Comparison of ENCODE assay signal across 9 cellular contexts in the genomic region with DNA sequence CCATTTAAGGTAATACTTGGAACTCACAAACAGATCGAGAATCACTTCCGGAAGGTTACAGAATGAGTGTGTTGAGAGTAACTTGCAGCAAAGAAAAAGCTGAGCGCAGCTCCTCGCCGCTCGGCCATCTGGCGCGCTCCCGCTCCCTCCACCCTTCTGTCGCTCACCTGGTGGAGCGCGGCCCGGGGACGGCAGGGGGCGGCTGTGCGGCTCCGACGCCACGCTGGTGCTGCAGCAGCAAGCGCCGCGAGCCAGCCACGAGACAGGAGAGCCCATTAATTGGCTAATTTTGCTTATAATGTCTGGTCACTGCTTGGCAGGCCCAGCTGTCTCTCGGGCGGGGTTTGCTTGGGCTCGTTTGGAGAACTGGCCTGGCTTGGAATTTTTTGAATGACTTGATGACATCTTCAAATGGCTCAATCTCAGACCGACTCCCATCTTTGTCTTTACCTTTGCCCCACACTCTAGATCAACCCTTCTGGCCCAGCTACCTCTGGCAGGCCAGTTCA.
DNase-seq lines count a peak whose midpoint lies in the region; ATAC-seq and FAIRE-seq lines count a peak whose summit lies in the region.
"Had no signal": no experiment of that assay in that cellular context is flagged by ENCODE, and none has a peak within 500 bp of the region (broad histone marks: within the 10 kb centered on the region; RNA-seq: fewer than 3 reads in every experiment).

No MANE protein-coding gene starts in this region.

- H3K27me3 Mint-ChIP-seq in activated CD4-positive, alpha-beta memory T cell treated with anti-CD3 and anti-CD28 coated beads for 36 hours = peaks cover 9% of the 10 kb centered on the region
- H3K27me3 Mint-ChIP-seq in activated CD4-positive, alpha-beta memory T cell treated with anti-CD3 and anti-CD28 coated beads, Interleukin-2, amount 10 ng/mL, durations not matched to agents 7 days and 5 days = peaks cover 2% of the 10 kb centered on the region
- H3K27me3 Mint-ChIP-seq in activated T-cell treated with anti-CD3 and anti-CD28 coated beads, Interleukin-2, amount 50 U/mL, for 4 hours (ENCODE audit: low read depth) = peaks cover 9% of the 10 kb centered on the region

- peaks cover 7% of the 10 kb centered on the region for H3K4me1 Mint-ChIP-seq in activated CD4-positive, alpha-beta memory T cell treated with anti-CD3 and anti-CD28 coated beads for 36 hours (ENCODE audit: low read depth)
- peaks cover 8% of the 10 kb centered on the region for H3K4me1 Mint-ChIP-seq in activated CD4-positive, alpha-beta memory T cell treated with anti-CD3 and anti-CD28 coated beads, Interleukin-2, amount 10 ng/mL, durations not matched to agents 7 days and 5 days
- H3K4me1 Mint-ChIP-seq in activated T-cell treated with anti-CD3 and anti-CD28 coated beads, Interleukin-2, amount 50 U/mL, for 4 hours (ENCODE audit: low read depth) = peaks cover 6% of the 10 kb centered on the region

- ATAC-seq in activated T-cell treated with anti-CD3 and anti-CD28 coated beads, Interleukin-2, amount 50 U/mL, for 4 hours = peak; percentile 77 to 90

- peak overlapping the region; percentile 19 for H3K27ac Mint-ChIP-seq in activated CD4-positive, alpha-beta memory T cell treated with anti-CD3 and anti-CD28 coated beads for 36 hours
- no peak overlapping the region for H3K27ac Mint-ChIP-seq in activated CD4-positive, alpha-beta memory T cell treated with anti-CD3 and anti-CD28 coated beads, Interleukin-2, amount 10 ng/mL, durations not matched to agents 7 days and 5 days
- H3K27ac Mint-ChIP-seq: CD8-positive, alpha-beta memory T cell had no signal

- peaks cover 36% of the 10 kb centered on the region for H3K27me3 ChIP-seq in HUES48 (ENCODE audit: control insufficient read depth, insufficient read depth, low read length)

- H3K4me3 ChIP-seq in HUES48 (ENCODE audit: low read depth, low read length) = peak overlapping the region; percentile 48

- CTCF ChIA-PET in activated CD4-positive, alpha-beta memory T cell treated with anti-CD3 and anti-CD28 coated beads for 36 hours (lab: Charles Lee) = no interaction called here
- CTCF ChIA-PET in activated CD4-positive, alpha-beta memory T cell treated with anti-CD3 and anti-CD28 coated beads, Interleukin-2, amount 10 ng/mL, durations not matched to agents 7 days and 5 days (lab: Charles Lee) = no interaction called here

- no peak overlapping the region for H3K4me3 Mint-ChIP-seq in activated CD4-positive, alpha-beta memory T cell treated with anti-CD3 and anti-CD28 coated beads for 36 hours
- no peak overlapping the region for H3K4me3 Mint-ChIP-seq in activated CD4-positive, alpha-beta memory T cell treated with anti-CD3 and anti-CD28 coated beads, Interleukin-2, amount 10 ng/mL, durations not matched to agents 7 days and 5 days
- H3K4me3 Mint-ChIP-seq in activated T-cell treated with anti-CD3 and anti-CD28 coated beads, Interleukin-2, amount 50 U/mL, for 4 hours = no peak overlapping the region

- H3K36me3 ChIP-seq in HUES48 (ENCODE audit: control insufficient read depth, insufficient read depth, low read length) = no peaks in the 10 kb centered on the region

- intact Hi-C loops in activated CD4-positive, alpha-beta memory T cell treated with anti-CD3 and anti-CD28 coated beads for 36 hours (cut with micrococcal nuclease) = no loop called here

- POLR2A ChIA-PET in activated CD4-positive, alpha-beta memory T cell treated with anti-CD3 and anti-CD28 coated beads for 36 hours (lab: Charles Lee) = no interaction called here
- POLR2A ChIA-PET in activated CD4-positive, alpha-beta memory T cell treated with anti-CD3 and anti-CD28 coated beads, Interleukin-2, amount 10 ng/mL, durations not matched to agents 7 days and 5 days (lab: Charles Lee) = no interaction called here

- no peak overlapping the region for H3K9ac ChIP-seq in HUES48 (ENCODE audit: low read depth, low read length)

- no peaks in the 10 kb centered on the region for H3K9me3 Mint-ChIP-seq in activated CD4-positive, alpha-beta memory T cell treated with anti-CD3 and anti-CD28 coated beads for 36 hours
- no peaks in the 10 kb centered on the region for H3K9me3 Mint-ChIP-seq in activated CD4-positive, alpha-beta memory T cell treated with anti-CD3 and anti-CD28 coated beads, Interleukin-2, amount 10 ng/mL, durations not matched to agents 7 days and 5 days
- no peaks in the 10 kb centered on the region for H3K9me3 Mint-ChIP-seq in activated T-cell treated with anti-CD3 and anti-CD28 coated beads, Interleukin-2, amount 50 U/mL, for 4 hours

- H3K36me3 Mint-ChIP-seq in activated CD4-positive, alpha-beta memory T cell treated with anti-CD3 and anti-CD28 coated beads for 36 hours = no peaks in the 10 kb centered on the region
- no peaks in the 10 kb centered on the region for H3K36me3 Mint-ChIP-seq in activated CD4-positive, alpha-beta memory T cell treated with anti-CD3 and anti-CD28 coated beads, Interleukin-2, amount 10 ng/mL, durations not matched to agents 7 days and 5 days (ENCODE audit: low read depth)
- no peaks in the 10 kb centered on the region for H3K36me3 Mint-ChIP-seq in activated T-cell treated with anti-CD3 and anti-CD28 coated beads, Interleukin-2, amount 50 U/mL, for 4 hours (ENCODE audit: insufficient read depth)
- H3K36me3 Mint-ChIP-seq: CD8-positive, alpha-beta memory T cell had no signal

- no peak for FAIRE-seq in GM19239 (lab: Jason Lieb, UNC)

- no peaks in the 10 kb centered on the region for H3K9me3 ChIP-seq in HUES48 (ENCODE audit: control insufficient read depth, insufficient read depth, low read length)

- H3K27ac ChIP-seq in HUES48 (ENCODE audit: low read depth, low read length) = no peak overlapping the region

- DNase-seq in activated CD4-positive, alpha-beta memory T cell treated with anti-CD3 and anti-CD28 coated beads for 36 hours = peak; percentile 56
- no peak for DNase-seq in activated CD4-positive, alpha-beta memory T cell treated with anti-CD3 and anti-CD28 coated beads, Interleukin-2, amount 10 ng/mL, durations not matched to agents 7 days and 5 days
- DNase-seq in activated T-cell treated with anti-CD3 and anti-CD28 coated beads, Interleukin-2, amount 50 U/mL, for 4 hours = peak; percentile 5
- DNase-seq in iPS-NIHi11 (ENCODE audit: low spot score) = peak; percentile 83
- DNase-seq in stimulated activated CD8-positive, alpha-beta memory T cell treated with anti-CD3 and anti-CD28 coated beads, Interleukin-4, amount 100 ng/mL, for 48 hours = peak; percentile 69
- no peak for DNase-seq in LoVo (ENCODE audit: low spot score)
- DNase-seq in GM19239 (ENCODE audit: insufficient read length, low spot score) = no peak

- H3K4me1 ChIP-seq in HUES48 (ENCODE audit: control insufficient read depth, insufficient read depth, low read length) = peaks cover 14% of the 10 kb centered on the region

Comparison
In these comparisons a context has a peak if more than half of its experiments do, and no peak if none do; other contexts are left out.
1. DNase-seq: peak in activated CD4-positive, alpha-beta memory T cell treated with anti-CD3 and anti-CD28 coated beads for 36 hours (single experiment), activated T-cell treated with anti-CD3 and anti-CD28 coated beads, Interleukin-2, amount 50 U/mL, for 4 hours (single experiment), iPS-NIHi11 (single experiment) and stimulated activated CD8-positive, alpha-beta memory T cell treated with anti-CD3 and anti-CD28 coated beads, Interleukin-4, amount 100 ng/mL, for 48 hours (single experiment); none in activated CD4-positive, alpha-beta memory T cell treated with anti-CD3 and anti-CD28 coated beads, Interleukin-2, amount 10 ng/mL, durations not matched to agents 7 days and 5 days (single experiment), LoVo (single experiment) and GM19239 (single experiment).